Comparison of ENCODE assay signal across 7 cellular contexts in the genomic region with DNA sequence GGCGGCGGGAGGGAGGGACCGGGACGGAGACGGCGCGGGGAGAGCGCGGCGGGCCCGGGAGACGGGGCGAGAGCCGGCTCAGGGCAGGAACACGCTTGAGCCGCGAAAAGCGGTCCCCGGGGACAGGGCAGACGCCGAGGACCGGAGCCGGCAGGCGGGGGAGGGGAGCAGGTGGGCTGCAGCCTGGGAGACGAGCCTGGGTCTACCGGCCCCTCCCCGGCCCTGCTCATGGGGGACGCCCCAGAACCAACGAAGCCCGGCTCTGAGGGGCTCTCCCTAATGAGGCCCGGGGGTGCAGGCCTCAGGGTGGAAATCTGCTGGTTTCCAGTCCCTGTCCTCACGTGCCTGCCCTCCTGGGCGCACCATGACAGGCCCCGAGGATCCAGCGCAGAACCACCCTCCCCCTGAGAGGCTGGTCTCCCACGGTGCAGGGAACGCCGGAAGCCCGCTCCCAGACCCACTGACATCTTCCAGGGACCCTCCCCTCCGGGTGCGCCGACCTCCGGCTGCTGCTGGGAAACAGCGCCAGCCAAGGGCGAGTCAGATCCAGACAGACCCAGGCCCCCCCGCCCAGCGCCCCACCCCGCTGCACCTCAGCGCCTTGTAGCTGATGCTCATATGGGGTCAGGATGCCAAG. TPM values are rescaled to one million over a fixed set of nuclear protein-coding genes. Genes with fewer than 3 reads are reported as not detected.
DNase-seq lines count a peak whose midpoint lies in the region; TF ChIP-seq lines count a peak whose summit lies in the region.
"Had no signal": no experiment of that assay in that cellular context is flagged by ENCODE, and none has a peak within 500 bp of the region (broad histone marks: within the 10 kb centered on the region; RNA-seq: fewer than 3 reads in every experiment).

No MANE protein-coding gene starts in this region.

- H3K27ac ChIP-seq in spleen, result no peak overlapping the region
- H3K27ac ChIP-seq: neutrophil had no signal

- peak; percentile 62 to 86 (median 82) for DNase-seq in NCI-H1417 (lab: John Stamatoyannopoulos, UW)
- DNase-seq in NCI-H1417 treated with DMSO at 0.1 percent for 48 hours (lab: John Stamatoyannopoulos, UW), result no peak
- DNase-seq in fibroblast of the aortic adventitia (ENCODE audit: low read depth), result no peak
- no peak for DNase-seq in spleen
- DNase-seq in hepatic stellate cell (ENCODE audit: low spot score), result no peak
- DNase-seq in activated T-cell treated with anti-CD3 and anti-CD28 coated beads, Interleukin-2, amount 50 U/mL, for 1 hour, result no peak

- H3K36me3 ChIP-seq in spleen, result no peaks in the 10 kb centered on the region
- H3K36me3 ChIP-seq: neutrophil had no signal

- WGBS in spleen, 5 donors, result 0 to 23% (median 11%) methylated on average over 28 to 49 of the region's 49 CpGs

- peaks cover 0 to 6% (median 4%) of the 10 kb centered on the region in 8 donors for H3K9me3 ChIP-seq in spleen
- H3K9me3 ChIP-seq: neutrophil had no signal

- H3K4me1 ChIP-seq in spleen, result peaks cover 5 to 42% (median 30%) of the 10 kb centered on the region in 6 donors

- intact Hi-C loops in spleen (cut with DNase I; ENCODE audit: low total_unique reads), result no loop called here

- H3K4me3 ChIP-seq in fibroblast of the aortic adventitia (ENCODE audit: low read depth, low read length) (peak overlapping the region; percentile 13), spleen (peak overlapping the region; percentile 27 to 71 (median 40))

- peaks cover 0 to 87% (median 44%) of the 10 kb centered on the region in 7 donors for H3K27me3 ChIP-seq in spleen (replicated peaks in 1 of 7)

- no peak for TF ChIP-seq POLR2A in spleen (IDR thresholded peaks at IDR 0.05)

- TF ChIP-seq CTCF in fibroblast of the aortic adventitia (IDR thresholded peaks at IDR 0.05; ENCODE audit: insufficient read depth, low read length) (no peak), spleen (IDR thresholded peaks at IDR 0.05 in 8 of 11, conservative IDR thresholded peaks at IDR 0.05 in 3 of 11) (peak in 1 of 11 experiments; percentile 0)

RNA-seq across cellular contexts. Expression of a gene that starts 0.6 kb away (rescaled TPM):
- total RNA-seq in fibroblast of the aortic adventitia (ENCODE audit: low replicate concordance) (0.18 TPM in 1 of 2 replicates, not detected in the other), spleen (1 to 10 TPM in 3 of 7 donors, under 1 TPM in 4; 0.39 to 1.4 (median 0.54) TPM)
- polyA plus RNA-seq in spleen, result under 1 TPM; 0.48 to 0.57 (median 0.53) TPM

RNA-seq across cellular contexts. Expression of a gene that starts 21.1 kb away (rescaled TPM):
- 35.3 and 97.0 TPM in 2 replicates for total RNA-seq in fibroblast of the aortic adventitia (ENCODE audit: low replicate concordance)
- total RNA-seq in spleen, result 100 to 1,000 TPM in 4 of 7 donors, 10 to 100 TPM in 3; 68.8 to 167 (median 105) TPM
- 100 to 1,000 TPM; 123 to 275 (median 186) TPM for polyA plus RNA-seq in spleen

RNA-seq across cellular contexts. Expression of a gene that starts 27.0 kb away (rescaled TPM):
- not detected in 2 replicates for total RNA-seq in fibroblast of the aortic adventitia (ENCODE audit: low replicate concordance)
- 1 to 10 TPM in 2 of 7 donors, under 1 TPM in 3, not detected in 2; 0.26 to 3.5 (median 0.65) TPM for total RNA-seq in spleen
- polyA plus RNA-seq in spleen, result under 1 TPM; 0.13 to 0.39 (median 0.39) TPM

RNA-seq across cellular contexts. Expression of a gene that starts 37.7 kb away (rescaled TPM):
- not detected in 2 replicates for total RNA-seq in fibroblast of the aortic adventitia (ENCODE audit: low replicate concordance)
- 1 to 10 TPM in 1 of 7 donors, under 1 TPM in 6; 0.20 to 1.0 (median 0.77) TPM for total RNA-seq in spleen
- under 1 TPM; 0.55 to 0.72 (median 0.64) TPM for polyA plus RNA-seq in spleen

RNA-seq across cellular contexts. Expression of a gene that starts 48.1 kb away (rescaled TPM):
- total RNA-seq in fibroblast of the aortic adventitia (ENCODE audit: low replicate concordance) (not detected in 2 replicates), spleen (1 to 10 TPM in 4 of 7 donors, under 1 TPM in 1, not detected in 2; 0.46 to 1.5 (median 1.2) TPM)
- under 1 TPM; 0.07 to 0.19 (median 0.12) TPM for polyA plus RNA-seq in spleen

Comparison
In these comparisons a context has a peak if more than half of its experiments do, and no peak if none do; other contexts are left out.
1. DNase-seq: peak in NCI-H1417 (3 of 3); none in NCI-H1417 treated with DMSO at 0.1 percent for 48 hours (single experiment), fibroblast of the aortic adventitia (single experiment), spleen (single experiment), hepatic stellate cell (single experiment) and activated T-cell treated with anti-CD3 and anti-CD28 coated beads, Interleukin-2, amount 50 U/mL, for 1 hour (single experiment).